Comparison of ENCODE assay signal across 13 cellular contexts in the genomic region with DNA sequence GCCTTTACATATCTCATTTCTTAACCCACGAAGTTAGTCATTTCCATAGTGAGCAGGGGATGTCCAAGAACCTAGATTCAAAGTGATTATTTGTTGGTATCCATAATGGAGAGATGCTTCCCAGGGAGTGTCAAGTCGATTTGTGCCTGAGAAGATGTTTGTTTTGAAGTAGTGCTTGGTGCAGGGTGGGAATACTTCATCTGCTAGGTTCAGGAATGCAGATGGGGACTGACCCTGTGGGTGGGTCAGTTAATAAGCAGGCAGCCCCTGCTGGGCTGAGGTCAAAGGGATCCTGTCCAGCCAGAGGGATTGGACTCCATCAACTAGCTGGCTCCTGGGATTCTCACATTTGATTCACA. TPM values are rescaled to one million over a fixed set of nuclear protein-coding genes. Genes with fewer than 3 reads are reported as not detected.
A peak's percentile ranks its signal among the peaks of the same experiment; 100 is the strongest.
DNase-seq lines count a peak whose midpoint lies in the region; ATAC-seq, FAIRE-seq and TF ChIP-seq lines count a peak whose summit lies in the region.
"Had no signal": no experiment of that assay in that cellular context is flagged by ENCODE, and none has a peak within 500 bp of the region (broad histone marks: within the 10 kb centered on the region; RNA-seq: fewer than 3 reads in every experiment).

No MANE protein-coding gene starts in this region.

- H3K27ac ChIP-seq in SK-N-MC (peak overlapping the region; percentile 44; the same call in 1 of the 2 replicates), H1 (ENCODE audit: low read depth, low read length) (no peak overlapping the region), upper lobe of right lung (peak overlapping the region; percentile 70)

- no peaks in the 10 kb centered on the region for H3K9me3 Mint-ChIP-seq in activated T-cell treated with anti-CD3 and anti-CD28 coated beads, Interleukin-2, amount 50 U/mL, for 4 hours
- H3K9me3 Mint-ChIP-seq: activated T-cell treated with anti-CD3 and anti-CD28 coated beads, Interleukin-2, amount 50 U/mL, for 72 hours; H9; natural killer cell treated with Interleukin-12 subunit alpha and Interleukin-12 subunit beta and Interleukin-15 and Interleukin-18, amount 100 ng/mL, for 72 hours had no signal

- H3K27me3 Mint-ChIP-seq in activated T-cell treated with anti-CD3 and anti-CD28 coated beads, Interleukin-2, amount 50 U/mL, for 4 hours (ENCODE audit: low read depth), result no peaks in the 10 kb centered on the region
- H3K27me3 Mint-ChIP-seq: natural killer cell treated with Interleukin-12 subunit alpha and Interleukin-12 subunit beta and Interleukin-15 and Interleukin-18, amount 100 ng/mL, for 72 hours had no signal

- H3K4me3 ChIP-seq in SK-N-MC, result peak overlapping the region; percentile 45; the same call in 1 of the 2 replicates
- no peak overlapping the region for H3K4me3 ChIP-seq in H1 (ENCODE audit: extremely low read depth in 1 of 4, insufficient read depth in 2 of 4, low read depth in 3 of 4, low read length in 4 of 4)
- H3K4me3 ChIP-seq in upper lobe of right lung, result no peak overlapping the region

- H4K91ac ChIP-seq in H1 (replicated peaks; ENCODE audit: insufficient read length, low read length), result no peak overlapping the region

- no peak overlapping the region for H2AFZ ChIP-seq in H1 (ENCODE audit: low read length)

- no peaks in the 10 kb centered on the region; the same call in 1 of the 2 replicates for H3K79me1 ChIP-seq in H1 (ENCODE audit: low read depth, low read length)

- H4K8ac ChIP-seq in H1 (ENCODE audit: extremely low read depth, insufficient read depth, low read length), result no peak overlapping the region

- H3K9me3 ChIP-seq in SK-N-MC (ENCODE audit: low read depth, low read length), result no peaks in the 10 kb centered on the region
- no peaks in the 10 kb centered on the region for H3K9me3 ChIP-seq in H1 (ENCODE audit: insufficient read depth in 2 of 2, low read depth in 1 of 2, low read length in 1 of 2)
- H3K9me3 ChIP-seq in upper lobe of right lung, result no peaks in the 10 kb centered on the region

- no peaks in the 10 kb centered on the region for H3K79me2 ChIP-seq in H1 (ENCODE audit: control insufficient read depth in 1 of 2, insufficient read depth in 2 of 2, low read length in 2 of 2)

- no peak overlapping the region for H4K5ac ChIP-seq in H1 (ENCODE audit: insufficient read length, low read depth, low read length)

- TF ChIP-seq CTCF in H1 (IDR thresholded peaks at IDR 0.05; ENCODE audit: control extremely low read depth in 1 of 3, insufficient read depth in 1 of 3, low read depth in 1 of 3, low read length in 3 of 3), result no peak
- no peak for TF ChIP-seq CTCF in omental fat pad (IDR thresholded peaks at IDR 0.05)
- TF ChIP-seq CTCF in upper lobe of right lung (IDR thresholded peaks at IDR 0.05), result no peak

- H2BK12ac ChIP-seq in H1 (ENCODE audit: low read depth, low read length), result peak overlapping the region; percentile 11; the same call in 1 of the 2 replicates

- no peak for TF ChIP-seq POLR2A in H1 (IDR thresholded peaks at IDR 0.05; ENCODE audit: control extremely low read depth in 1 of 2, low read depth in 2 of 2, low read length in 2 of 2)

- POLR2A ChIA-PET in H1 (lab: Charles Lee; ENCODE audit: partially characterized antibody), result no interaction called here

- no peak overlapping the region for H3K4me2 ChIP-seq in H1 (ENCODE audit: insufficient read depth in 1 of 2, low read depth in 2 of 2, low read length in 2 of 2)

- H3K56ac ChIP-seq in H1 (replicated peaks; ENCODE audit: insufficient read length, low read depth, low read length), result no peak overlapping the region

- H3K9ac ChIP-seq in SK-N-MC (ENCODE audit: insufficient read length) (no peak overlapping the region), H1 (replicated peaks in 1 of 4; ENCODE audit: extremely low read depth in 1 of 4, low read depth in 3 of 4, low read length in 3 of 4) (no peak overlapping the region)

- H3K4me3 Mint-ChIP-seq in activated T-cell treated with anti-CD3 and anti-CD28 coated beads, Interleukin-2, amount 50 U/mL, for 4 hours, result no peak overlapping the region
- H3K4me3 Mint-ChIP-seq: activated T-cell treated with anti-CD3 and anti-CD28 coated beads, Interleukin-2, amount 50 U/mL, for 72 hours; H9; natural killer cell treated with Interleukin-12 subunit alpha and Interleukin-12 subunit beta and Interleukin-15 and Interleukin-18, amount 100 ng/mL, for 72 hours had no signal

- CTCF ChIA-PET in H1 (lab: Charles Lee; ENCODE audit: partially characterized antibody), result interaction anchor here (0.6 to 3.0 kb wide), 7 partner anchors 9 to 94 kb away, joined by 3 to 13 read pairs (median 6); no protein-coding TSS in a partner anchor

- no peaks in the 10 kb centered on the region for H3K36me3 Mint-ChIP-seq in activated T-cell treated with anti-CD3 and anti-CD28 coated beads, Interleukin-2, amount 50 U/mL, for 4 hours (ENCODE audit: insufficient read depth)
- H3K36me3 Mint-ChIP-seq: natural killer cell treated with Interleukin-12 subunit alpha and Interleukin-12 subunit beta and Interleukin-15 and Interleukin-18, amount 100 ng/mL, for 72 hours had no signal

- no peaks in the 10 kb centered on the region for H3K27me3 ChIP-seq in H1 (replicated peaks in 1 of 4; ENCODE audit: control insufficient read depth in 3 of 4, extremely low read depth in 1 of 4, insufficient read depth in 3 of 4, low read length in 3 of 4)
- H3K27me3 ChIP-seq in upper lobe of right lung, result no peaks in the 10 kb centered on the region

- no peak for FAIRE-seq in H1 (lab: Jason Lieb, UNC)

- peaks cover 0 to 3% of the 10 kb centered on the region in 2 experiments for H4K20me1 ChIP-seq in H1 (replicated peaks in 1 of 2; ENCODE audit: control insufficient read depth in 1 of 2, insufficient read depth in 2 of 2, low read length in 2 of 2)

- H2BK5ac ChIP-seq in H1 (ENCODE audit: low read depth, low read length), result no peak overlapping the region

- peak; percentile 17 for ATAC-seq in omental fat pad (ENCODE audit: low FRiP score)
- no peak for ATAC-seq in upper lobe of right lung
- no peak for ATAC-seq in activated T-cell treated with anti-CD3 and anti-CD28 coated beads, Interleukin-2, amount 50 U/mL, for 4 hours

- no peaks in the 10 kb centered on the region for H3K36me3 ChIP-seq in SK-N-MC (ENCODE audit: insufficient read depth, low read length)
- no peaks in the 10 kb centered on the region for H3K36me3 ChIP-seq in H1 (ENCODE audit: control insufficient read depth in 2 of 4, insufficient read depth in 4 of 4, low read length in 3 of 4)
- no peaks in the 10 kb centered on the region for H3K36me3 ChIP-seq in upper lobe of right lung

- no peak overlapping the region for H3K4ac ChIP-seq in H1 (replicated peaks; ENCODE audit: insufficient read length, low read depth, low read length)

- H2AK5ac ChIP-seq in H1 (ENCODE audit: low read depth, low read length), result no peak overlapping the region

- H2BK120ac ChIP-seq in H1 (replicated peaks; ENCODE audit: low read depth, low read length), result no peak overlapping the region

- H3K4me1 ChIP-seq in H1 (replicated peaks in 1 of 4; ENCODE audit: control insufficient read depth in 3 of 4, insufficient read depth in 4 of 4, low read length in 3 of 4) (peaks cover 0 to 6% (median 2%) of the 10 kb centered on the region in 4 experiments; a peak in 3 of 7 replicates), upper lobe of right lung (peaks cover 33% of the 10 kb centered on the region)

- no peak overlapping the region for H2BK20ac ChIP-seq in H1 (ENCODE audit: low read length)

- no peaks in the 10 kb centered on the region for H3K23me2 ChIP-seq in H1 (ENCODE audit: low read depth, low read length)

- TF ChIP-seq EP300 in H1 (IDR thresholded peaks at IDR 0.05; ENCODE audit: borderline replicate concordance in 1 of 2, low read depth in 2 of 2, low read length in 2 of 2), result no peak

- TF ChIP-seq RAD21 in H1 (IDR thresholded peaks at IDR 0.05 in 1 of 2, conservative IDR thresholded peaks at IDR 0.05 in 1 of 2; ENCODE audit: low read depth in 2 of 2, low read length in 2 of 2), result no peak

- no peaks in the 10 kb centered on the region for H3K4me1 Mint-ChIP-seq in activated T-cell treated with anti-CD3 and anti-CD28 coated beads, Interleukin-2, amount 50 U/mL, for 4 hours (ENCODE audit: low read depth)

- no peak overlapping the region for H2BK15ac ChIP-seq in H1 (ENCODE audit: low read length)

- no peak overlapping the region for H3K14ac ChIP-seq in H1 (ENCODE audit: insufficient read length)

- 66% methylated on average over 2 of the region's 2 CpGs; no CpG with 5 or more reads in 1 of the 2 experiments for WGBS in H1 (ENCODE audit: extremely low coverage in 1 of 2, insufficient coverage in 1 of 2, insufficient read length in 1 of 2, insufficient replicate concordance in 2 of 2, low coverage in 1 of 2, low lambda C conversion rate in 2 of 2, missing lambda C conversion rate in 1 of 2), 2 experiments

- DNase-seq in SK-N-MC (ENCODE audit: low read depth, low spot score) (no peak), H1 (ENCODE audit: low read depth in 1 of 2, low spot score in 2 of 2) (no peak), omental fat pad (ENCODE audit: low spot score) (no peak), upper lobe of right lung (no peak), glomerular visceral epithelial cell (ENCODE audit: extremely low spot score) (no peak), islet precursor cell (no peak)
- DNase-seq in activated T-cell treated with anti-CD3 and anti-CD28 coated beads, Interleukin-2, amount 50 U/mL, for 4 hours, result no peak
- DNase-seq: activated CD4-positive, CD25-positive, alpha-beta regulatory T cell treated with anti-CD3 and anti-CD28 coated beads, Interleukin-2, amount 50 U/mL, for 72 hours; activated T-cell treated with anti-CD3 and anti-CD28 coated beads, Interleukin-2, amount 50 U/mL, for 72 hours; H9; NCI-H1105; NCI-H69 had no signal

- intact Hi-C loops in upper lobe of right lung (cut with DNase I), result no loop called here

- no peak overlapping the region for H3K23ac ChIP-seq in H1 (ENCODE audit: insufficient read length)

- H3K18ac ChIP-seq in H1 (ENCODE audit: extremely low read depth, low read length), result 0 out of 2 replicates have a peak overlapping the region, but pooled peaks have one; percentile 38

TF ChIP-seq in H1, 55 proteins besides CTCF, POLR2A, EP300 and RAD21 (continues in another document):
- no peak for TF ChIP-seq KDM4A (IDR thresholded peaks at IDR 0.05; ENCODE audit: low read depth, low read length, severe bottlenecking)
- TF ChIP-seq RBBP5 (IDR thresholded peaks at IDR 0.05; ENCODE audit: borderline replicate concordance, low read depth, low read length), result no peak

RNA-seq across cellular contexts. Expression of a gene that starts 44.1 kb away (rescaled TPM):
- 4.1 and 4.6 TPM in 2 replicates for total RNA-seq in H1 (2021; fragmentation: NEBNext Ultra II Directional; extraction: Animal tissue kit (Norgen Biotek cat#: 25700))
- 4.2 and 7.4 TPM in 2 replicates for polyA plus RNA-seq in H1 (2011; rRNA removed)
- polyA plus RNA-seq in H1 (2011; cell fraction: cytosol; rRNA removed), result 5.9 TPM
- 20.0 TPM for polyA plus RNA-seq in H1 (2011; cell fraction: nucleus; rRNA removed)
- 2.4 to 5.7 TPM (median 4.2 TPM) in 4 replicates for polyA plus RNA-seq in H1 (2012, experiment 1 of 2)
- 3.4 TPM for polyA plus RNA-seq in H1 (2012, experiment 2 of 2)
- 1.4 TPM for polyA plus RNA-seq in H1 (2013, experiment 1 of 2)
- 1.5 TPM for polyA plus RNA-seq in H1 (2013, experiment 2 of 2)
- 7.7 and 8.0 TPM in 2 replicates for polyA minus RNA-seq in H1 (2011; rRNA and poly(A)+ RNA removed)
- polyA minus RNA-seq in H1 (2011; cell fraction: cytosol; rRNA and poly(A)+ RNA removed), result 2.5 TPM
- polyA minus RNA-seq in H1 (2011; cell fraction: nucleus; rRNA and poly(A)+ RNA removed), result 11.4 TPM
- total RNA-seq in omental fat pad (10 to 100 TPM in 1 of 4 donors, 1 to 10 TPM in 3; 4.4 to 15.0 (median 5.6) TPM), upper lobe of right lung (8.9 TPM)
- 10 to 100 TPM; 15.0 to 16.8 (median 16.6) TPM for total RNA-seq in activated T-cell treated with anti-CD3 and anti-CD28 coated beads, Interleukin-2, amount 50 U/mL, for 4 hours
